ENCODE assay signal across 10 cellular contexts in the genomic region with DNA sequence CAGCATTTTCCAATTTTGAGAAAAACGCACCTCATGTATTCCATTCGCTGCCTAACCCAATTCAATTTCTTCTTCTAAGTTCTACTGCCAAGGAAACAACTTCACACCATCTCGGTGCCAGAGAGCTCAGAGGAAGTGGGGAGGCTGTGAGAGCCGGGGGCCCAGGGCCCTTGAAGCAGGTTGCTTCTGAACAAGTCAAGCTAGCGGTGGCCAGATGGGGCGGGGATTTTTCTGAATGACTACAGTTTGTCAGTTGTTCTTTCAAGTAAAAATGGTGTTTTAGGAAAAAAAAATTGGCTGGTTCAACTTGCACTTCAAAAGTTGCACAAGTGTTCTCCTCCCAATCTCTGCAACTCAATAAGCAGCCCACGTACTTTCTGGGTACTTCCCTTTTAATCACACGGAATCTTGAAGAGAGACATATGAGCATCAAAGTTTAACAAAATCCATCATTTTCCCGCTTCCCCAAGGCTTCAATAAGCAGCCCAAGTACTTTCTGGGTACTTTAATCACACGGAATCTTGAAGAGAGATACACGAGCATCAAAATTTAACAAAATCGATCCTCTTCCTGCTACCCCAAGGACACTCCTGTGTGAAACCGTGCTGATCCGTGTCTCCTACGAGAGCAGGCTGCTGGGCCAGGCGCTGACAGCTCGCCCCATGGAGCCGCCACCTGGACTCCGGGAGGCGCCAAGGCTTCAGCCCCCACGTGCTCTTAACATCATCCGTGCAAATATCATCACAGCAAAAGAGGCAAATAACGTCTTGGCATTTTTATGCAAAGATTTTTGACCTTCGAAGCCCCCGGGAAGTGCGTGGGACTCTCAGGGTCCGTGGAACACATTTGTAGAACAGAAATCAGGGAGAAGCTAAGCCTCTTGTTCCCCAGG.
A peak's percentile ranks its signal among the peaks of the same experiment; 100 is the strongest.
DNase-seq lines count a peak whose midpoint lies in the region.
"Had no signal": no experiment of that assay in that cellular context is flagged by ENCODE, and none has a peak within 500 bp of the region (broad histone marks: within the 10 kb centered on the region; RNA-seq: fewer than 3 reads in every experiment).

No MANE protein-coding gene starts in this region.

- H3K9me3 Mint-ChIP-seq in activated naive CD4-positive, alpha-beta T cell treated with anti-CD3 and anti-CD28 coated beads for 36 hours = no peaks in the 10 kb centered on the region
- H3K9me3 Mint-ChIP-seq: naive thymus-derived CD8-positive, alpha-beta T cell had no signal

- no peaks in the 10 kb centered on the region for H3K36me3 Mint-ChIP-seq in activated naive CD4-positive, alpha-beta T cell treated with anti-CD3 and anti-CD28 coated beads for 36 hours (ENCODE audit: low read depth)
- H3K36me3 Mint-ChIP-seq: naive thymus-derived CD8-positive, alpha-beta T cell had no signal

- H3K27me3 Mint-ChIP-seq in activated naive CD4-positive, alpha-beta T cell treated with anti-CD3 and anti-CD28 coated beads for 36 hours (ENCODE audit: low read depth) = peaks cover 67% of the 10 kb centered on the region

- intact Hi-C loops in activated naive CD4-positive, alpha-beta T cell treated with anti-CD3 and anti-CD28 coated beads for 36 hours (cut with micrococcal nuclease) = loop anchor here (1.0 kb wide), 3 partner anchors 120 to 409 kb away; no protein-coding TSS in a partner anchor

- H3K4me3 Mint-ChIP-seq in activated naive CD4-positive, alpha-beta T cell treated with anti-CD3 and anti-CD28 coated beads for 36 hours = no peak overlapping the region

- CTCF ChIA-PET in activated naive CD4-positive, alpha-beta T cell treated with anti-CD3 and anti-CD28 coated beads for 36 hours (lab: Charles Lee) = interaction anchor here (0.6 to 1.6 kb wide), 5 partner anchors 8 to 409 kb away, joined by 3 to 8 read pairs (median 6); no protein-coding TSS in a partner anchor

- DNase-seq in activated naive CD4-positive, alpha-beta T cell treated with anti-CD3 and anti-CD28 coated beads for 36 hours = peak; percentile 10
- no peak for DNase-seq in activated naive CD4-positive, alpha-beta T cell treated with Interleukin-2 at 50 U/mL for 16 hours
- DNase-seq in NCI-H524 treated with DMSO at 0.1 percent for 48 hours (lab: John Stamatoyannopoulos, UW) (peak; percentile 63), superior temporal gyrus (ENCODE audit: extremely low spot score) (peak; percentile 47), NCI-H2107 treated with DMSO at 0.1 percent for 48 hours (lab: John Stamatoyannopoulos, UW; ENCODE audit: unreplicated experiment) (no peak), HCEC 1CT (no peak), MG63 (no peak)
- DNase-seq: GF-D8 had no signal

- H3K4me3 ChIP-seq in iPS-18c (ENCODE audit: insufficient read depth, low read depth, low read length) (0 out of 2 replicates have a peak overlapping the region, but pooled peaks have one; percentile 15), MG63 (no peak overlapping the region)

- H3K27ac Mint-ChIP-seq in activated naive CD4-positive, alpha-beta T cell treated with anti-CD3 and anti-CD28 coated beads for 36 hours = no peak overlapping the region
- H3K27ac Mint-ChIP-seq: naive thymus-derived CD8-positive, alpha-beta T cell had no signal

- no peaks in the 10 kb centered on the region for H3K27me3 ChIP-seq in MG63

- no peaks in the 10 kb centered on the region for H3K36me3 ChIP-seq in MG63

- no peaks in the 10 kb centered on the region for H3K9me3 ChIP-seq in iPS-18c (ENCODE audit: control insufficient read depth, insufficient read depth, low read length)
- H3K9me3 ChIP-seq in MG63 = no peaks in the 10 kb centered on the region

- peaks cover 12% of the 10 kb centered on the region for H3K4me1 Mint-ChIP-seq in activated naive CD4-positive, alpha-beta T cell treated with anti-CD3 and anti-CD28 coated beads for 36 hours (ENCODE audit: low read depth)

Comparison
In these comparisons a context has a peak if more than half of its experiments do, and no peak if none do; other contexts are left out.
1. DNase-seq: peak in activated naive CD4-positive, alpha-beta T cell treated with anti-CD3 and anti-CD28 coated beads for 36 hours (single experiment), NCI-H524 treated with DMSO at 0.1 percent for 48 hours (single experiment) and superior temporal gyrus (single experiment); none in activated naive CD4-positive, alpha-beta T cell treated with Interleukin-2 at 50 U/mL for 16 hours (single experiment), NCI-H2107 treated with DMSO at 0.1 percent for 48 hours (single experiment), HCEC 1CT (single experiment) and MG63 (single experiment).